ENCODE assay signal across 1 cellular context in genomic region chr22:23199159-23199558, GRCh38.
A peak's percentile ranks its signal among the peaks of the same experiment; 100 is the strongest.
TF ChIP-seq lines count a peak whose summit lies in the region.

No MANE protein-coding gene starts in this region.

TF ChIP-seq in K562, 482 proteins besides CTCF, POLR2A, EP300 and RAD21:
- TF ChIP-seq ATF3 (IDR thresholded peaks at IDR 0.05): no peak
- 0 out of 2 replicates have a peak, but pooled peaks have one; percentile 34 for TF ChIP-seq ATF3 (CRISPR knock-in tag; conservative IDR thresholded peaks at IDR 0.05)
- TF ChIP-seq ZNF444 (CRISPR knock-in tag; IDR thresholded peaks at IDR 0.05): no peak
- TF ChIP-seq ZKSCAN3 (CRISPR knock-in tag; IDR thresholded peaks at IDR 0.05): no peak
- no peak for TF ChIP-seq CBX5 (IDR thresholded peaks at IDR 0.05; ENCODE audit: borderline replicate concordance, low read depth)
